25 cellular contexts compared by ENCODE assay signal in the genomic region with DNA sequence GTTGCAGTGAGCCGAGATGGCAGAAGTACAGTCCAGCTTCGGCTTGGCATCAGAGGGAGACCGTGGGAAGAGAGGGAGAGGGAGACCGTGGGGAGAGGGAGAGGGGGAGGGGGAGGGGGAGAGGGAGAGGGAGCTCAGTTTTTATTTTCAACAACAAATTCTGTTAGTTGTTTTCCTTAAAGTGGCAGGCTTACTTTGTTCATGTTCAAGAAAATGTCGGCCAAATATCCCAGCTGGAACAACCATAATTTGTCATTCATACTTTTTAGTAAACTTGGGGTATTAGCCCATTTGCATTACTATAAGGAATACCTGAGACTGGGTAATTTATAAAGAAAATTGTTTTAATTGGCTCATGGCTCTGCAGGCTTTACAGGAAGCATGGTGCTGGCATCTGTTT.
"Had no signal": no experiment of that assay in that cellular context is flagged by ENCODE, and none has a peak within 500 bp of the region (broad histone marks: within the 10 kb centered on the region; RNA-seq: fewer than 3 reads in every experiment).

No MANE protein-coding gene starts in this region.

- H3K27me3 ChIP-seq: colonic mucosa, esophagus muscularis mucosa, foreskin keratinocyte, gastroesophageal sphincter, heart right ventricle, left lung had no signal

- H3K4me1 ChIP-seq: colonic mucosa, foreskin keratinocyte, gastroesophageal sphincter, lower lobe of right lung had no signal

- H3K9me3 Mint-ChIP-seq: dendritic cell treated with granulocyte-macrophage colony-stimulating factor and Interleukin-4, amounts not matched to agents 40 ng/mL and 50 ng/mL, for 4 days; effector memory CD8-positive, alpha-beta T cell; memory B cell had no signal

- H3K9me3 ChIP-seq: colonic mucosa, esophagus muscularis mucosa, gastroesophageal sphincter, heart right ventricle, left lung, lower lobe of right lung, mucosa of descending colon had no signal

- H3K27ac Mint-ChIP-seq: dendritic cell treated with granulocyte-macrophage colony-stimulating factor and Interleukin-4, amounts not matched to agents 40 ng/mL and 50 ng/mL, for 4 days; effector memory CD8-positive, alpha-beta T cell; endodermal cell; memory B cell; mesothelial cell of epicardium; naive B cell had no signal

- H3K4me3 Mint-ChIP-seq: dendritic cell treated with granulocyte-macrophage colony-stimulating factor and Interleukin-4, amounts not matched to agents 40 ng/mL and 50 ng/mL, for 4 days; effector memory CD8-positive, alpha-beta T cell; endodermal cell; memory B cell; mesothelial cell of epicardium; naive B cell had no signal

- H3K4me3 ChIP-seq: colonic mucosa, esophagus muscularis mucosa, gastroesophageal sphincter, heart right ventricle, left lung, lower lobe of right lung, mucosa of descending colon had no signal

- H3K36me3 ChIP-seq: colonic mucosa had no signal

- H3K27ac ChIP-seq: colonic mucosa, esophagus muscularis mucosa, foreskin keratinocyte, gastroesophageal sphincter, heart right ventricle, left lung, lower lobe of right lung had no signal

- ATAC-seq: effector memory CD8-positive, alpha-beta T cell; foreskin keratinocyte; gastroesophageal sphincter; heart right ventricle; left cardiac atrium; left lung; left ventricle myocardium superior; lower lobe of right lung; mucosa of descending colon had no signal

- DNase-seq: colonic mucosa; cortex of kidney; effector CD8-positive, alpha-beta T cell; effector memory CD8-positive, alpha-beta T cell; endodermal cell; foreskin keratinocyte; head of caudate nucleus; heart right ventricle; hippocampal formation; left cardiac atrium; left lung; left ventricle myocardium superior; lower lobe of right lung; mucosa of descending colon; naive B cell had no signal

- FAIRE-seq: endometrium, endothelial cell of umbilical vein, frontal cortex, islet of Langerhans, keratinocyte had no signal

- H3K27me3 Mint-ChIP-seq: dendritic cell treated with granulocyte-macrophage colony-stimulating factor and Interleukin-4, amounts not matched to agents 40 ng/mL and 50 ng/mL, for 4 days; effector memory CD8-positive, alpha-beta T cell; memory B cell; naive B cell had no signal

- H3K4me1 Mint-ChIP-seq: endodermal cell had no signal
